18 cellular contexts compared by ENCODE assay signal in the genomic region with DNA sequence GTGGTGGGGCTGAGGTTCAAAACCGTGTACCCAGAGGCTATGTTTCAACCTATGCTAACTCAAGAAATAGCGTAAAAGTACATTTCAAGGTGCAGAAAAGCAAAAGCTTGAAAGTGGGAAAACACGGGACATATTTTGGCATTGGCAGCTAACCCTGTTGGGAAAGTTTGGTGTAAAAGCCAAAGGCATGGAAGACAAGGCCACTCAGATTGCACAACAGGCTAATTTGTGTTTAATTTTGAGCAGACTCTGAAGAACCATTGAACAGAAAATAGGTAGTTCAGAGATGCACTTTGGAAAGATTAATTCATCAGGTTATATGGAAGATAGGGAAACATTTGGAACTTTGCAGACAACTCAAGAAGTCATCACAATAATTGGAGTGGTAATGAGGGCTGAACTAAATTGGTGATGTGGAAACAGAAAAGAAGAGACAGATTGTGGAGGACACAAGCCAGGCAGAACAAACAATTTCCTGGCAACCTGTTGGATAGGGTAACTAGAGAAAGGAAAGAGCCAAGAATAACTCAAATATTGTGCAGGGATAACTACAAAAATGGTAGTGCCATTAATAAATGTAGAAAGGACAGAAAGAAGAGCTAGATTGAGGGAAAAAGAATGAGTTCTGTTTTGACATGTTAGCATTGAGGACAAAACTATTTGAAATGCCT.
DNase-seq lines count a peak whose midpoint lies in the region; ATAC-seq and TF ChIP-seq lines count a peak whose summit lies in the region.
"Had no signal": no experiment of that assay in that cellular context is flagged by ENCODE, and none has a peak within 500 bp of the region (broad histone marks: within the 10 kb centered on the region; RNA-seq: fewer than 3 reads in every experiment).

No MANE protein-coding gene starts in this region.

- TF ChIP-seq CTCF in smooth muscle cell (IDR thresholded peaks at IDR 0.05; ENCODE audit: borderline replicate concordance, insufficient read depth, poor library complexity, severe bottlenecking) = no peak
- TF ChIP-seq CTCF in WTC11 (IDR thresholded peaks at IDR 0.05) = no peak

- H3K4me3 ChIP-seq in smooth muscle cell = no peak overlapping the region
- H3K4me3 ChIP-seq: A549; BLaER1 treated with 17β-estradiol and CSF1 and Interleukin-3, amounts not matched to agents 10 nM and 100 nM had no signal

- ATAC-seq in left lobe of liver = peak; percentile 84
- no peak for ATAC-seq in GM18858 (IDR thresholded peaks at IDR 0.05; ENCODE audit: unreplicated experiment)
- no peak for ATAC-seq in WTC11
- ATAC-seq: A549; CD8-positive, alpha-beta T cell had no signal

- H3K4me1 ChIP-seq in smooth muscle cell (ENCODE audit: low read depth) = no peaks in the 10 kb centered on the region
- H3K4me1 ChIP-seq: A549; BLaER1 treated with 17β-estradiol and CSF1 and Interleukin-3, amounts not matched to agents 10 nM and 100 nM had no signal

- no peaks in the 10 kb centered on the region for H3K27me3 Mint-ChIP-seq in WTC11 (ENCODE audit: low read depth)
- H3K27me3 Mint-ChIP-seq: B cell had no signal

- no peak overlapping the region for H3K9ac ChIP-seq in smooth muscle cell (ENCODE audit: low read depth)
- H3K9ac ChIP-seq: BLaER1 treated with 17β-estradiol and CSF1 and Interleukin-3, amounts not matched to agents 10 nM and 100 nM had no signal

- CTCF ChIA-PET in WTC11 (lab: Charles Lee) = no interaction called here

- H3K4me1 Mint-ChIP-seq in WTC11 = peaks cover 13% of the 10 kb centered on the region
- H3K4me1 Mint-ChIP-seq: B cell had no signal

- no peak overlapping the region for H3K27ac Mint-ChIP-seq in WTC11
- H3K27ac Mint-ChIP-seq: B cell; CD8-positive, alpha-beta T cell; H9 had no signal

- POLR2A ChIA-PET in WTC11 (lab: Charles Lee) = no interaction called here

- no peaks in the 10 kb centered on the region for H3F3A ChIP-seq in smooth muscle cell (ENCODE audit: low read depth)

- no peaks in the 10 kb centered on the region for H3K79me2 ChIP-seq in smooth muscle cell (ENCODE audit: low read depth)

- no peak overlapping the region for H3K4me2 ChIP-seq in smooth muscle cell
- H3K4me2 ChIP-seq: A549; BLaER1 treated with 17β-estradiol and CSF1 and Interleukin-3, amounts not matched to agents 10 nM and 100 nM had no signal

- 82% methylated on average over 3 of the region's 3 CpGs for WGBS in smooth muscle cell (ENCODE audit: low lambda C conversion rate)

- no peaks in the 10 kb centered on the region for H3K9me3 Mint-ChIP-seq in WTC11
- H3K9me3 Mint-ChIP-seq: H9 had no signal

- no peak overlapping the region for H3K4me3 Mint-ChIP-seq in WTC11
- H3K4me3 Mint-ChIP-seq: B cell; CD8-positive, alpha-beta T cell; H9 had no signal

- H2AFZ ChIP-seq in smooth muscle cell (ENCODE audit: low read depth) = no peak overlapping the region

- H3K9me3 ChIP-seq in smooth muscle cell (replicated peaks; ENCODE audit: low read depth) = no peaks in the 10 kb centered on the region
- H3K9me3 ChIP-seq: A549; BLaER1 treated with 17β-estradiol and CSF1 and Interleukin-3, amounts not matched to agents 10 nM and 100 nM had no signal

- no peaks in the 10 kb centered on the region for H3K27me3 ChIP-seq in smooth muscle cell (ENCODE audit: low read depth)
- H3K27me3 ChIP-seq: BLaER1 treated with 17β-estradiol and CSF1 and Interleukin-3, amounts not matched to agents 10 nM and 100 nM had no signal

- no peak overlapping the region for H3K27ac ChIP-seq in smooth muscle cell (ENCODE audit: low read depth)
- H3K27ac ChIP-seq: 22Rv1; A549; BLaER1 treated with 17β-estradiol and CSF1 and Interleukin-3, amounts not matched to agents 10 nM and 100 nM had no signal

- H3K36me3 ChIP-seq in smooth muscle cell (ENCODE audit: low read depth) = no peaks in the 10 kb centered on the region
- H3K36me3 ChIP-seq: BLaER1 treated with 17β-estradiol and CSF1 and Interleukin-3, amounts not matched to agents 10 nM and 100 nM had no signal

- H4K20me1 ChIP-seq in smooth muscle cell (ENCODE audit: low read depth) = no peaks in the 10 kb centered on the region
- H4K20me1 ChIP-seq: BLaER1 treated with 17β-estradiol and CSF1 and Interleukin-3, amounts not matched to agents 10 nM and 100 nM had no signal

- H3K36me3 Mint-ChIP-seq in WTC11 = no peaks in the 10 kb centered on the region
- H3K36me3 Mint-ChIP-seq: CD8-positive, alpha-beta T cell had no signal

- DNase-seq in NCI-H2171 treated with DMSO at 0.1 percent for 48 hours (lab: John Stamatoyannopoulos, UW) (peak; percentile 21), NCI-H2171 (lab: John Stamatoyannopoulos, UW) (no peak), NCI-H446 treated with DMSO at 0.1 percent for 48 hours (lab: John Stamatoyannopoulos, UW) (peak; percentile 22), left lobe of liver (ENCODE audit: low spot score) (peak; percentile 62), smooth muscle cell (lab: John Stamatoyannopoulos, UW; ENCODE audit: unreplicated experiment) (no peak), WTC11 (ENCODE audit: low spot score) (no peak)
- DNase-seq: Calu3; CD8-positive, alpha-beta T cell; DMS53; DND-41; EL; H9; KG1 had no signal

TF ChIP-seq in WTC11, 78 proteins besides CTCF, POLR2A, EP300 and RAD21 (continues in another document):
- no peak for TF ChIP-seq NR1H2 (CRISPR knock-in tag; IDR thresholded peaks at IDR 0.05)
- TF ChIP-seq SMAD4 (CRISPR knock-in tag; IDR thresholded peaks at IDR 0.05) = no peak
- TF ChIP-seq NFYB (CRISPR knock-in tag; conservative IDR thresholded peaks at IDR 0.05; ENCODE audit: low read depth) = no peak
- TF ChIP-seq ATF2 (CRISPR knock-in tag; IDR thresholded peaks at IDR 0.05; ENCODE audit: borderline replicate concordance, low read depth) = no peak
- no peak for TF ChIP-seq ZNF416 (CRISPR knock-in tag; IDR thresholded peaks at IDR 0.05)
- no peak for TF ChIP-seq PRRX2 (CRISPR knock-in tag; IDR thresholded peaks at IDR 0.05)
- TF ChIP-seq, protein P1, sequence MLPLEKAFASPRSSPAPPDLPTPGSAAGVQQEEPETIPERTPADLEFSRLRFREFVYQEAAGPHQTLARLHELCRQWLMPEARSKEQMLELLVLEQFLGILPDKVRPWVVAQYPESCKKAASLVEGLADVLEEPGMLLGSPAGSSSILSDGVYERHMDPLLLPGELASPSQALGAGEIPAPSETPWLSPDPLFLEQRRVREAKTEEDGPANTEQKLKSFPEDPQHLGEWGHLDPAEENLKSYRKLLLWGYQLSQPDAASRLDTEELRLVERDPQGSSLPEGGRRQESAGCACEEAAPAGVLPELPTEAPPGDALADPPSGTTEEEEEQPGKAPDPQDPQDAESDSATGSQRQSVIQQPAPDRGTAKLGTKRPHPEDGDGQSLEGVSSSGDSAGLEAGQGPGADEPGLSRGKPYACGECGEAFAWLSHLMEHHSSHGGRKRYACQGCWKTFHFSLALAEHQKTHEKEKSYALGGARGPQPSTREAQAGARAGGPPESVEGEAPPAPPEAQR (CRISPR knock-in tag; IDR thresholded peaks at IDR 0.05) = no peak
- no peak for TF ChIP-seq JAZF1 (CRISPR knock-in tag; IDR thresholded peaks at IDR 0.05)
- no peak for TF ChIP-seq CDX4 (CRISPR knock-in tag; IDR thresholded peaks at IDR 0.05; ENCODE audit: borderline replicate concordance)
- no peak for TF ChIP-seq ATF3 (CRISPR knock-in tag; conservative IDR thresholded peaks at IDR 0.05)

Comparison
In these comparisons a context has a peak if more than half of its experiments do, and no peak if none do; other contexts are left out.
1. DNase-seq: peak in NCI-H2171 treated with DMSO at 0.1 percent for 48 hours (single experiment), NCI-H446 treated with DMSO at 0.1 percent for 48 hours (single experiment) and left lobe of liver (single experiment); none in NCI-H2171 (single experiment), smooth muscle cell (single experiment) and WTC11 (single experiment).